In genomic region chr7:141737118-141737835, GRCh38 we compare ENCODE assay signal across 1 cellular context.
TF ChIP-seq lines count a peak whose summit lies in the region.

No MANE protein-coding gene starts in this region.

TF ChIP-seq in H1, 55 proteins besides CTCF, POLR2A, EP300 and RAD21:
- TF ChIP-seq POU5F1 (IDR thresholded peaks at IDR 0.05; ENCODE audit: low read depth, low read length) (no peak), SIRT6 (IDR thresholded peaks at IDR 0.05; ENCODE audit: low read length) (no peak), SP1 (IDR thresholded peaks at IDR 0.05; ENCODE audit: low read depth, low read length) (no peak), CBX5 (IDR thresholded peaks at IDR 0.05; ENCODE audit: low read depth, low read length) (no peak), E2F6 (IDR thresholded peaks at IDR 0.05) (no peak), EGR1 (IDR thresholded peaks at IDR 0.05; ENCODE audit: borderline replicate concordance, low read depth, low read length) (no peak), YY1 (IDR thresholded peaks at IDR 0.05; ENCODE audit: low read depth, low read length) (no peak), JUN (IDR thresholded peaks at IDR 0.05; ENCODE audit: low read depth, low read length) (no peak), RXRA (IDR thresholded peaks at IDR 0.05; ENCODE audit: insufficient read depth, low read depth, low read length) (no peak), PHF8 (conservative IDR thresholded peaks at IDR 0.05; ENCODE audit: low read depth, low read length) (no peak), CBX8 (IDR thresholded peaks at IDR 0.05; ENCODE audit: borderline replicate concordance, low read depth, low read length) (no peak), ZNF274 (IDR thresholded peaks at IDR 0.05; ENCODE audit: borderline replicate concordance, extremely low read depth, low read length) (no peak), SP2 (IDR thresholded peaks at IDR 0.05; ENCODE audit: low read length) (no peak)
